9 cellular contexts compared by ENCODE assay signal in the genomic region with DNA sequence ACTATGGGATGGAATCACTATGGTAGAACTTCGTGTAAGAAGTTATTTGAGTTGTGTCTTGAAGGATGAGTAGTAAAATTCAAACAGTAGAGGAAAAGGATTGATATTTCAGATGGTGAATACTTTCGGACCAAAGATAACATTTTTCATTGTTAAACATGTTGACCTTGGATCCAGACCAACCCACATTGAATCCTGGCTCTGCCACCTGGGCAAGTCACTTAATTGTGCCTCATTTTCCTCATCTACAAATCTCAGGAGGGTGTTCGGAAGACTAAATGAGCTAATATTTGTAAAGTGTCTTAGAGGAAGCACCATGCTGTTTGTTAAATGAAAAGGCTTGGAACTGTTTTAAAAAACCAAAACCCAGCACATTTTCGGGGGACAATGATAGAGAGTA. TPM values are rescaled to one million over a fixed set of nuclear protein-coding genes. Genes with fewer than 3 reads are reported as not detected.
DNase-seq lines count a peak whose midpoint lies in the region; ATAC-seq and TF ChIP-seq lines count a peak whose summit lies in the region.
"Had no signal": no experiment of that assay in that cellular context is flagged by ENCODE, and none has a peak within 500 bp of the region (broad histone marks: within the 10 kb centered on the region; RNA-seq: fewer than 3 reads in every experiment).

No MANE protein-coding gene starts in this region.

- H3K27ac ChIP-seq in DOHH2 (ENCODE audit: low read depth, low read length) (peak overlapping the region; percentile 86), MM.1S (ENCODE audit: low read length) (no peak overlapping the region; the same call in 1 of the 2 replicates), neural progenitor cell (no peak overlapping the region)

- H3K9me3 ChIP-seq in DOHH2 (ENCODE audit: control insufficient read depth, insufficient read depth, low read length) (no peaks in the 10 kb centered on the region), MM.1S (replicated peaks; ENCODE audit: insufficient read depth, low read length) (no peaks in the 10 kb centered on the region), neural progenitor cell (ENCODE audit: low read depth) (no peaks in the 10 kb centered on the region)

- H3K4me1 Mint-ChIP-seq in central memory CD8-positive, alpha-beta T cell = peaks cover 22% of the 10 kb centered on the region
- peaks cover 33% of the 10 kb centered on the region for H3K4me1 Mint-ChIP-seq in neural progenitor cell

- peak overlapping the region; percentile 81 for H3K4me3 ChIP-seq in DOHH2 (ENCODE audit: low read length)
- peak overlapping the region; percentile 78 for H3K4me3 ChIP-seq in MM.1S (ENCODE audit: low read length)
- peak overlapping the region; percentile 73 for H3K4me3 ChIP-seq in neural progenitor cell

- peak overlapping the region; percentile 89 for H3K4me3 Mint-ChIP-seq in central memory CD8-positive, alpha-beta T cell
- peak overlapping the region; percentile 98 for H3K4me3 Mint-ChIP-seq in neural progenitor cell

- H3K9me2 ChIP-seq in DOHH2 (replicated peaks; ENCODE audit: control insufficient read depth, low read length) = no peaks in the 10 kb centered on the region
- no peaks in the 10 kb centered on the region for H3K9me2 ChIP-seq in MM.1S (replicated peaks; ENCODE audit: insufficient read depth, low read length)

- no peaks in the 10 kb centered on the region for H3K27me3 Mint-ChIP-seq in central memory CD8-positive, alpha-beta T cell
- peaks cover 4% of the 10 kb centered on the region for H3K27me3 Mint-ChIP-seq in neural progenitor cell (ENCODE audit: insufficient read depth, low read depth)

- H3K36me3 ChIP-seq in DOHH2 (ENCODE audit: control insufficient read depth, low read length) (peaks cover 6% of the 10 kb centered on the region), MM.1S (replicated peaks; ENCODE audit: insufficient read depth, low read length) (no peaks in the 10 kb centered on the region), neural progenitor cell (no peaks in the 10 kb centered on the region)

- H3K4me2 ChIP-seq in DOHH2 (ENCODE audit: low read length) = peak overlapping the region; percentile 86
- peak overlapping the region; percentile 91 for H3K4me2 ChIP-seq in MM.1S (ENCODE audit: low read depth, low read length)
- H3K4me2 ChIP-seq in neural progenitor cell = peak overlapping the region; percentile 79

- H3K27ac Mint-ChIP-seq in central memory CD8-positive, alpha-beta T cell (ENCODE audit: low read depth) = peak overlapping the region; percentile 89
- no peak overlapping the region for H3K27ac Mint-ChIP-seq in neural progenitor cell

- peaks cover 15% of the 10 kb centered on the region for H3K36me3 Mint-ChIP-seq in central memory CD8-positive, alpha-beta T cell (ENCODE audit: insufficient read depth)
- H3K36me3 Mint-ChIP-seq in neural progenitor cell = peaks cover 5% of the 10 kb centered on the region

- ATAC-seq in central memory CD8-positive, alpha-beta T cell (replicated peaks; ENCODE audit: extremely low read depth, poor library complexity, severe bottlenecking) = no peak

- H4K20me1 ChIP-seq in DOHH2 (ENCODE audit: control insufficient read depth, insufficient read depth, low read depth, low read length) (no peaks in the 10 kb centered on the region), MM.1S (ENCODE audit: insufficient read depth, low read length) (no peaks in the 10 kb centered on the region), neural progenitor cell (ENCODE audit: low read depth) (no peaks in the 10 kb centered on the region)

- TF ChIP-seq CTCF in DOHH2 (IDR thresholded peaks at IDR 0.05; ENCODE audit: low read depth, low read length, poor library complexity, severe bottlenecking) (no peak), MM.1S (IDR thresholded peaks at IDR 0.05; ENCODE audit: low read length) (no peak), neural progenitor cell (IDR thresholded peaks at IDR 0.05) (no peak)

- H2AFZ ChIP-seq in MM.1S (ENCODE audit: low read length) (no peak overlapping the region), neural progenitor cell (replicated peaks) (no peak overlapping the region)

- H3K27me3 ChIP-seq in DOHH2 (ENCODE audit: control insufficient read depth, low read length) (no peaks in the 10 kb centered on the region), MM.1S (replicated peaks; ENCODE audit: insufficient read depth, low read length) (no peaks in the 10 kb centered on the region), neural progenitor cell (peaks cover 4% of the 10 kb centered on the region)

- H3K79me2 ChIP-seq in DOHH2 (ENCODE audit: control insufficient read depth, low read length) (peaks cover 64% of the 10 kb centered on the region), MM.1S (ENCODE audit: low read length) (peaks cover 29% of the 10 kb centered on the region), neural progenitor cell (ENCODE audit: low read depth) (peaks cover 16% of the 10 kb centered on the region)

- H3K4me1 ChIP-seq in DOHH2 (ENCODE audit: control insufficient read depth, low read length) = peaks cover 40% of the 10 kb centered on the region
- peaks cover 6% of the 10 kb centered on the region; the same call in 1 of the 2 replicates for H3K4me1 ChIP-seq in MM.1S (ENCODE audit: low read length)
- H3K4me1 ChIP-seq in neural progenitor cell = peaks cover 9% of the 10 kb centered on the region

- no peaks in the 10 kb centered on the region for H3F3A ChIP-seq in DOHH2 (ENCODE audit: control insufficient read depth, insufficient read depth)
- peaks cover 8% of the 10 kb centered on the region; the same call in 1 of the 2 replicates for H3F3A ChIP-seq in MM.1S (ENCODE audit: insufficient read depth, low read length)
- peaks cover 2% of the 10 kb centered on the region for H3F3A ChIP-seq in neural progenitor cell (ENCODE audit: low read depth)

- H3K9ac ChIP-seq in MM.1S (ENCODE audit: low read length) (peak overlapping the region; percentile 85; the same call in 1 of the 2 replicates), neural progenitor cell (no peak overlapping the region)

- no peaks in the 10 kb centered on the region for H3K9me3 Mint-ChIP-seq in central memory CD8-positive, alpha-beta T cell
- no peaks in the 10 kb centered on the region for H3K9me3 Mint-ChIP-seq in neural progenitor cell

- no peak for DNase-seq in MM.1S
- no peak for DNase-seq in central memory CD8-positive, alpha-beta T cell (ENCODE audit: low spot score in 2 of 2)
- DNase-seq in neural progenitor cell (ENCODE audit: low spot score) = no peak
- no peak for DNase-seq in NK-92 treated with Interleukin-12 subunit alpha and Interleukin-12 subunit beta, amount 100 ng/mL, for 24 hours (lab: John Stamatoyannopoulos, UW)
- no peak for DNase-seq in stimulated activated naive CD4-positive, alpha-beta T cell (lab: John Stamatoyannopoulos, UW)
- DNase-seq in NCI-H774 (lab: John Stamatoyannopoulos, UW) = no peak
- no peak for DNase-seq in NCI-H345 (lab: John Stamatoyannopoulos, UW)
- DNase-seq: NCI-H524 treated with DMSO at 0.1 percent for 48 hours had no signal

RNA-seq across cellular contexts. Expression of a gene that starts 1.4 kb away (rescaled TPM):
- total RNA-seq in neural progenitor cell (ENCODE audit: low replicate concordance) = 26.2 and 47.7 TPM in 2 replicates

RNA-seq across cellular contexts. Expression of a gene that starts 4.7 kb away (rescaled TPM):
- total RNA-seq in neural progenitor cell (ENCODE audit: low replicate concordance) = 4.4 and 5.1 TPM in 2 replicates

RNA-seq across cellular contexts. Expression of a gene that starts 56.7 kb away (rescaled TPM):
- total RNA-seq in neural progenitor cell (ENCODE audit: low replicate concordance) = 0.12 TPM in 1 of 2 replicates, not detected in the other
